ENCODE assay signal across 1 cellular context in the genomic region with DNA sequence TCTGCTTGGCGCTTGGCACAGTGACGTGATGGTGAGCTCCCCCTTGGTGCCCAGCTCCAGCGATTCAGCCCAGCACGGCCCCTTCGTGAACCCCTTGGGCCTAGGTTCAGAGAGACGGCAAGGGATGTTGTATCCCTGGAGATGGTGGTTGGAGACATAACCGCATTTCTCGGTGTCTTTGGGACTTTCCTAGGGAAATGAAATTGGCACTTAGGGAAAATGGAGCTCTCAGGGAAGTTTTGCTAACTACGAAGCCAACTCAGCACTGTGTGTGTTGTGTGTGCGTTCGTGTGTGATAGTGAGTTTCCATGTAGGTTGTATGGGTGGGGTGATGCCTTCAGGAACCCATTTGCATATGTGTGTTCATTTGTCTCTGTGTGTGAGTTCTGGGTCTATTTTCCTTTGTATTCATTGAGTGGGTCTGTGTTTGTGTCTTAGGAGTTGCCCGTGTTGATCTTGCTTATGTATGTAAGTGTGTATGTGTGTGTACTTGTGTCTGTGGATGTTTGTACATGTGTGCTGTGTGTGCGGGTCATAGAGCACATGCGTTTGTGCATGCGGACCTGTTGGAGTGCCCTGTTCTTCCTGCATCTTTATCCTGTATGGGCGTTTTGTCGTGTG.
TF ChIP-seq lines count a peak whose summit lies in the region.

No MANE protein-coding gene starts in this region.

TF ChIP-seq in HepG2, 621 proteins besides CTCF, POLR2A, EP300 and RAD21 (continued from another document and continues in another):
- TF ChIP-seq WIZ (CRISPR knock-in tag; IDR thresholded peaks at IDR 0.05), result no peak
- TF ChIP-seq SMAD3 (CRISPR knock-in tag; IDR thresholded peaks at IDR 0.05), result no peak
- TF ChIP-seq ZBTB7B (CRISPR knock-in tag; IDR thresholded peaks at IDR 0.05), result no peak
- TF ChIP-seq CBX1 (IDR thresholded peaks at IDR 0.05; ENCODE audit: low read depth), result peak; percentile 19
- TF ChIP-seq TEAD2 (CRISPR knock-in tag; IDR thresholded peaks at IDR 0.05), result peak; percentile 68; the same call in 1 of the 2 replicates
- TF ChIP-seq ZNF737 (CRISPR knock-in tag; IDR thresholded peaks at IDR 0.05; ENCODE audit: borderline replicate concordance), result peak; percentile 14; the same call in 1 of the 2 replicates
- TF ChIP-seq HDAC6 (IDR thresholded peaks at IDR 0.05; ENCODE audit: low read depth, low read length), result no peak
- TF ChIP-seq, protein P1, sequence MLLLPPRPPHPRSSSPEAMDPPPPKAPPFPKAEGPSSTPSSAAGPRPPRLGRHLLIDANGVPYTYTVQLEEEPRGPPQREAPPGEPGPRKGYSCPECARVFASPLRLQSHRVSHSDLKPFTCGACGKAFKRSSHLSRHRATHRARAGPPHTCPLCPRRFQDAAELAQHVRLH (CRISPR knock-in tag; IDR thresholded peaks at IDR 0.05; ENCODE audit: borderline replicate concordance, low read depth), result no peak
- peak; percentile 64 for TF ChIP-seq POLR2AphosphoS5 (IDR thresholded peaks at IDR 0.05; ENCODE audit: low read depth, low read length)
- 0 out of 2 replicates have a peak, but pooled peaks have one; percentile 33 for TF ChIP-seq SIN3A (IDR thresholded peaks at IDR 0.05; ENCODE audit: borderline replicate concordance, low read depth, low read length)
- TF ChIP-seq ZSCAN30 (CRISPR knock-in tag; IDR thresholded peaks at IDR 0.05), result no peak
- no peak for TF ChIP-seq DPF2 (CRISPR knock-in tag; IDR thresholded peaks at IDR 0.05; ENCODE audit: borderline replicate concordance, low read depth)
- no peak; the same call in 1 of the 2 replicates for TF ChIP-seq MED1 (CRISPR knock-in tag; IDR thresholded peaks at IDR 0.05)
- no peak; the same call in 1 of the 2 replicates for TF ChIP-seq ZNF713 (CRISPR knock-in tag; IDR thresholded peaks at IDR 0.05)
- TF ChIP-seq, protein P2, sequence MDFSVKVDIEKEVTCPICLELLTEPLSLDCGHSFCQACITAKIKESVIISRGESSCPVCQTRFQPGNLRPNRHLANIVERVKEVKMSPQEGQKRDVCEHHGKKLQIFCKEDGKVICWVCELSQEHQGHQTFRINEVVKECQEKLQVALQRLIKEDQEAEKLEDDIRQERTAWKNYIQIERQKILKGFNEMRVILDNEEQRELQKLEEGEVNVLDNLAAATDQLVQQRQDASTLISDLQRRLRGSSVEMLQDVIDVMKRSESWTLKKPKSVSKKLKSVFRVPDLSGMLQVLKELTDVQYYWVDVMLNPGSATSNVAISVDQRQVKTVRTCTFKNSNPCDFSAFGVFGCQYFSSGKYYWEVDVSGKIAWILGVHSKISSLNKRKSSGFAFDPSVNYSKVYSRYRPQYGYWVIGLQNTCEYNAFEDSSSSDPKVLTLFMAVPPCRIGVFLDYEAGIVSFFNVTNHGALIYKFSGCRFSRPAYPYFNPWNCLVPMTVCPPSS (IDR thresholded peaks at IDR 0.05), result no peak
- 0 out of 2 replicates have a peak, but pooled peaks have one; percentile 43 for TF ChIP-seq REL (CRISPR knock-in tag; conservative IDR thresholded peaks at IDR 0.05)
- no peak; the same call in 1 of the 2 replicates for TF ChIP-seq XBP1 (CRISPR knock-in tag; IDR thresholded peaks at IDR 0.05)
- peak; percentile 40; the same call in 1 of the 2 replicates for TF ChIP-seq MBD4 (IDR thresholded peaks at IDR 0.05; ENCODE audit: borderline replicate concordance, low read length)
- TF ChIP-seq ISL2 (CRISPR knock-in tag; IDR thresholded peaks at IDR 0.05), result no peak
- no peak for TF ChIP-seq PHB2 (IDR thresholded peaks at IDR 0.05; ENCODE audit: partially characterized antibody)
- TF ChIP-seq ZEB1 (IDR thresholded peaks at IDR 0.05; ENCODE audit: insufficient replicate concordance, low read depth), result no peak
- TF ChIP-seq, protein P3, sequence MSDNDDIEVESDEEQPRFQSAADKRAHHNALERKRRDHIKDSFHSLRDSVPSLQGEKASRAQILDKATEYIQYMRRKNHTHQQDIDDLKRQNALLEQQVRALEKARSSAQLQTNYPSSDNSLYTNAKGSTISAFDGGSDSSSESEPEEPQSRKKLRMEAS (IDR thresholded peaks at IDR 0.05), result peak; percentile 23
- no peak for TF ChIP-seq PRPF4 (IDR thresholded peaks at IDR 0.05; ENCODE audit: low read depth, low read length, poor library complexity, severe bottlenecking)
- peak; percentile 38; the same call in 1 of the 2 replicates for TF ChIP-seq SALL2 (CRISPR knock-in tag; IDR thresholded peaks at IDR 0.05)
- peak; percentile 52; the same call in 1 of the 2 replicates for TF ChIP-seq FIP1L1 (IDR thresholded peaks at IDR 0.05; ENCODE audit: borderline replicate concordance, insufficient read depth, low read depth, low read length)
- TF ChIP-seq ZNF33A (CRISPR knock-in tag; IDR thresholded peaks at IDR 0.05; ENCODE audit: borderline replicate concordance), result no peak
- TF ChIP-seq, protein P4, sequence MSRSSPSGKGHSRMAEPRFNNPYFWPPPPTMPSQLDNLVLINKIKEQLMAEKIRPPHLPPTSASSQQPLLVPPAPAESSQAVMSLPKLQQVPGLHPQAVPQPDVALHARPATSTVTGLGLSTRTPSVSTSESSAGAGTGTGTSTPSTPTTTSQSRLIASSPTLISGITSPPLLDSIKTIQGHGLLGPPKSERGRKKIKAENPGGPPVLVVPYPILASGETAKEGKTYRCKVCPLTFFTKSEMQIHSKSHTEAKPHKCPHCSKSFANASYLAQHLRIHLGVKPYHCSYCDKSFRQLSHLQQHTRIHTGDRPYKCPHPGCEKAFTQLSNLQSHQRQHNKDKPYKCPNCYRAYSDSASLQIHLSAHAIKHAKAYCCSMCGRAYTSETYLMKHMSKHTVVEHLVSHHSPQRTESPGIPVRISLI (CRISPR knock-in tag; IDR thresholded peaks at IDR 0.05; ENCODE audit: borderline replicate concordance), result no peak
- TF ChIP-seq, protein P5, sequence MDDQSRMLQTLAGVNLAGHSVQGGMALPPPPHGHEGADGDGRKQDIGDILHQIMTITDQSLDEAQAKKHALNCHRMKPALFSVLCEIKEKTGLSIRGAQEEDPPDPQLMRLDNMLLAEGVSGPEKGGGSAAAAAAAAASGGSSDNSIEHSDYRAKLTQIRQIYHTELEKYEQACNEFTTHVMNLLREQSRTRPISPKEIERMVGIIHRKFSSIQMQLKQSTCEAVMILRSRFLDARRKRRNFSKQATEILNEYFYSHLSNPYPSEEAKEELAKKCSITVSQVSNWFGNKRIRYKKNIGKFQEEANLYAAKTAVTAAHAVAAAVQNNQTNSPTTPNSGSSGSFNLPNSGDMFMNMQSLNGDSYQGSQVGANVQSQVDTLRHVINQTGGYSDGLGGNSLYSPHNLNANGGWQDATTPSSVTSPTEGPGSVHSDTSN (CRISPR knock-in tag; IDR thresholded peaks at IDR 0.05; ENCODE audit: borderline replicate concordance), result no peak
- no peak for TF ChIP-seq KLF9 (CRISPR knock-in tag; IDR thresholded peaks at IDR 0.05; ENCODE audit: low read depth)
- TF ChIP-seq, protein P6, sequence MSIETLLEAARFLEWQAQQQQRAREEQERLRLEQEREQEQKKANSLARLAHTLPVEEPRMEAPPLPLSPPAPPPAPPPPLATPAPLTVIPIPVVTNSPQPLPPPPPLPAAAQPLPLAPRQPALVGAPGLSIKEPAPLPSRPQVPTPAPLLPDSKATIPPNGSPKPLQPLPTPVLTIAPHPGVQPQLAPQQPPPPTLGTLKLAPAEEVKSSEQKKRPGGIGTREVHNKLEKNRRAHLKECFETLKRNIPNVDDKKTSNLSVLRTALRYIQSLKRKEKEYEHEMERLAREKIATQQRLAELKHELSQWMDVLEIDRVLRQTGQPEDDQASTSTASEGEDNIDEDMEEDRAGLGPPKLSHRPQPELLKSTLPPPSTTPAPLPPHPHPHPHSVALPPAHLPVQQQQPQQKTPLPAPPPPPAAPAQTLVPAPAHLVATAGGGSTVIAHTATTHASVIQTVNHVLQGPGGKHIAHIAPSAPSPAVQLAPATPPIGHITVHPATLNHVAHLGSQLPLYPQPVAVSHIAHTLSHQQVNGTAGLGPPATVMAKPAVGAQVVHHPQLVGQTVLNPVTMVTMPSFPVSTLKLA (IDR thresholded peaks at IDR 0.05), result peak; percentile 86
- TF ChIP-seq AHR (CRISPR knock-in tag; IDR thresholded peaks at IDR 0.05), result no peak
- no peak for TF ChIP-seq RXRB (CRISPR knock-in tag; IDR thresholded peaks at IDR 0.05; ENCODE audit: borderline replicate concordance)
- no peak for TF ChIP-seq ARNT (IDR thresholded peaks at IDR 0.05)
- no peak for TF ChIP-seq RBM39 (IDR thresholded peaks at IDR 0.05; ENCODE audit: low read depth, low read length, poor library complexity, severe bottlenecking)
- no peak for TF ChIP-seq IKZF1 (IDR thresholded peaks at IDR 0.05)
- peak; percentile 49; the same call in 1 of the 2 replicates for TF ChIP-seq ZNF441 (CRISPR knock-in tag; IDR thresholded peaks at IDR 0.05; ENCODE audit: borderline replicate concordance)
- TF ChIP-seq ZNF557 (CRISPR knock-in tag; IDR thresholded peaks at IDR 0.05), result no peak
- peak; percentile 81 for TF ChIP-seq SATB2 (CRISPR knock-in tag; IDR thresholded peaks at IDR 0.05)
- TF ChIP-seq ZFP62 (CRISPR knock-in tag; IDR thresholded peaks at IDR 0.05), result no peak
- TF ChIP-seq, protein P7, sequence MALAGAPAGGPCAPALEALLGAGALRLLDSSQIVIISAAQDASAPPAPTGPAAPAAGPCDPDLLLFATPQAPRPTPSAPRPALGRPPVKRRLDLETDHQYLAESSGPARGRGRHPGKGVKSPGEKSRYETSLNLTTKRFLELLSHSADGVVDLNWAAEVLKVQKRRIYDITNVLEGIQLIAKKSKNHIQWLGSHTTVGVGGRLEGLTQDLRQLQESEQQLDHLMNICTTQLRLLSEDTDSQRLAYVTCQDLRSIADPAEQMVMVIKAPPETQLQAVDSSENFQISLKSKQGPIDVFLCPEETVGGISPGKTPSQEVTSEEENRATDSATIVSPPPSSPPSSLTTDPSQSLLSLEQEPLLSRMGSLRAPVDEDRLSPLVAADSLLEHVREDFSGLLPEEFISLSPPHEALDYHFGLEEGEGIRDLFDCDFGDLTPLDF (CRISPR knock-in tag; IDR thresholded peaks at IDR 0.05), result peak; percentile 56; the same call in 1 of the 2 replicates
- TF ChIP-seq GLI4 (CRISPR knock-in tag; IDR thresholded peaks at IDR 0.05; ENCODE audit: borderline replicate concordance), result no peak
- no peak for TF ChIP-seq ZNF138 (CRISPR knock-in tag; IDR thresholded peaks at IDR 0.05; ENCODE audit: low read depth)
- no peak for TF ChIP-seq HNRNPUL1 (IDR thresholded peaks at IDR 0.05; ENCODE audit: low read depth, low read length)
- no peak for TF ChIP-seq CBX2 (IDR thresholded peaks at IDR 0.05; ENCODE audit: low read depth, low read length)
- TF ChIP-seq CBX2 (CRISPR knock-in tag; IDR thresholded peaks at IDR 0.05; ENCODE audit: low read depth), result peak; percentile 82; the same call in 1 of the 2 replicates
- TF ChIP-seq, protein P8, sequence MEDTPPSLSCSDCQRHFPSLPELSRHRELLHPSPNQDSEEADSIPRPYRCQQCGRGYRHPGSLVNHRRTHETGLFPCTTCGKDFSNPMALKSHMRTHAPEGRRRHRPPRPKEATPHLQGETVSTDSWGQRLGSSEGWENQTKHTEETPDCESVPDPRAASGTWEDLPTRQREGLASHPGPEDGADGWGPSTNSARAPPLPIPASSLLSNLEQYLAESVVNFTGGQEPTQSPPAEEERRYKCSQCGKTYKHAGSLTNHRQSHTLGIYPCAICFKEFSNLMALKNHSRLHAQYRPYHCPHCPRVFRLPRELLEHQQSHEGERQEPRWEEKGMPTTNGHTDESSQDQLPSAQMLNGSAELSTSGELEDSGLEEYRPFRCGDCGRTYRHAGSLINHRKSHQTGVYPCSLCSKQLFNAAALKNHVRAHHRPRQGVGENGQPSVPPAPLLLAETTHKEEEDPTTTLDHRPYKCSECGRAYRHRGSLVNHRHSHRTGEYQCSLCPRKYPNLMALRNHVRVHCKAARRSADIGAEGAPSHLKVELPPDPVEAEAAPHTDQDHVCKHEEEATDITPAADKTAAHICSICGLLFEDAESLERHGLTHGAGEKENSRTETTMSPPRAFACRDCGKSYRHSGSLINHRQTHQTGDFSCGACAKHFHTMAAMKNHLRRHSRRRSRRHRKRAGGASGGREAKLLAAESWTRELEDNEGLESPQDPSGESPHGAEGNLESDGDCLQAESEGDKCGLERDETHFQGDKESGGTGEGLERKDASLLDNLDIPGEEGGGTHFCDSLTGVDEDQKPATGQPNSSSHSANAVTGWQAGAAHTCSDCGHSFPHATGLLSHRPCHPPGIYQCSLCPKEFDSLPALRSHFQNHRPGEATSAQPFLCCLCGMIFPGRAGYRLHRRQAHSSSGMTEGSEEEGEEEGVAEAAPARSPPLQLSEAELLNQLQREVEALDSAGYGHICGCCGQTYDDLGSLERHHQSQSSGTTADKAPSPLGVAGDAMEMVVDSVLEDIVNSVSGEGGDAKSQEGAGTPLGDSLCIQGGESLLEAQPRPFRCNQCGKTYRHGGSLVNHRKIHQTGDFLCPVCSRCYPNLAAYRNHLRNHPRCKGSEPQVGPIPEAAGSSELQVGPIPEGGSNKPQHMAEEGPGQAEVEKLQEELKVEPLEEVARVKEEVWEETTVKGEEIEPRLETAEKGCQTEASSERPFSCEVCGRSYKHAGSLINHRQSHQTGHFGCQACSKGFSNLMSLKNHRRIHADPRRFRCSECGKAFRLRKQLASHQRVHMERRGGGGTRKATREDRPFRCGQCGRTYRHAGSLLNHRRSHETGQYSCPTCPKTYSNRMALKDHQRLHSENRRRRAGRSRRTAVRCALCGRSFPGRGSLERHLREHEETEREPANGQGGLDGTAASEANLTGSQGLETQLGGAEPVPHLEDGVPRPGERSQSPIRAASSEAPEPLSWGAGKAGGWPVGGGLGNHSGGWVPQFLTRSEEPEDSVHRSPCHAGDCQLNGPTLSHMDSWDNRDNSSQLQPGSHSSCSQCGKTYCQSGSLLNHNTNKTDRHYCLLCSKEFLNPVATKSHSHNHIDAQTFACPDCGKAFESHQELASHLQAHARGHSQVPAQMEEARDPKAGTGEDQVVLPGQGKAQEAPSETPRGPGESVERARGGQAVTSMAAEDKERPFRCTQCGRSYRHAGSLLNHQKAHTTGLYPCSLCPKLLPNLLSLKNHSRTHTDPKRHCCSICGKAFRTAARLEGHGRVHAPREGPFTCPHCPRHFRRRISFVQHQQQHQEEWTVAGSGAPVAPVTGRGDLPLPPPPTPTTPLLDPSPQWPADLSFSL (CRISPR knock-in tag; IDR thresholded peaks at IDR 0.05), result peak; percentile 85
- TF ChIP-seq, protein P9, sequence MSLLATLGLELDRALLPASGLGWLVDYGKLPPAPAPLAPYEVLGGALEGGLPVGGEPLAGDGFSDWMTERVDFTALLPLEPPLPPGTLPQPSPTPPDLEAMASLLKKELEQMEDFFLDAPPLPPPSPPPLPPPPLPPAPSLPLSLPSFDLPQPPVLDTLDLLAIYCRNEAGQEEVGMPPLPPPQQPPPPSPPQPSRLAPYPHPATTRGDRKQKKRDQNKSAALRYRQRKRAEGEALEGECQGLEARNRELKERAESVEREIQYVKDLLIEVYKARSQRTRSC (CRISPR knock-in tag; IDR thresholded peaks at IDR 0.05; ENCODE audit: low read depth), result no peak
- TF ChIP-seq PCBP2 (optimal IDR thresholded peaks at IDR 0.05; ENCODE audit: low read depth, low read length, poor library complexity, severe bottlenecking), result no peak
- TF ChIP-seq SMC3 (IDR thresholded peaks at IDR 0.05; ENCODE audit: low read length), result no peak
- TF ChIP-seq MAFF (IDR thresholded peaks at IDR 0.05; ENCODE audit: low read depth, low read length), result no peak
- TF ChIP-seq ZFYVE20 (CRISPR knock-in tag; IDR thresholded peaks at IDR 0.05; ENCODE audit: borderline replicate concordance, low read depth), result 0 out of 2 replicates have a peak, but pooled peaks have one; percentile 20
- TF ChIP-seq ZMYM4 (CRISPR knock-in tag; IDR thresholded peaks at IDR 0.05), result 0 out of 2 replicates have a peak, but pooled peaks have one; percentile 2
- TF ChIP-seq, protein P10, sequence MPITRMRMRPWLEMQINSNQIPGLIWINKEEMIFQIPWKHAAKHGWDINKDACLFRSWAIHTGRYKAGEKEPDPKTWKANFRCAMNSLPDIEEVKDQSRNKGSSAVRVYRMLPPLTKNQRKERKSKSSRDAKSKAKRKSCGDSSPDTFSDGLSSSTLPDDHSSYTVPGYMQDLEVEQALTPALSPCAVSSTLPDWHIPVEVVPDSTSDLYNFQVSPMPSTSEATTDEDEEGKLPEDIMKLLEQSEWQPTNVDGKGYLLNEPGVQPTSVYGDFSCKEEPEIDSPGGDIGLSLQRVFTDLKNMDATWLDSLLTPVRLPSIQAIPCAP (CRISPR knock-in tag; IDR thresholded peaks at IDR 0.05; ENCODE audit: low read depth), result no peak
